In the genomic region with DNA sequence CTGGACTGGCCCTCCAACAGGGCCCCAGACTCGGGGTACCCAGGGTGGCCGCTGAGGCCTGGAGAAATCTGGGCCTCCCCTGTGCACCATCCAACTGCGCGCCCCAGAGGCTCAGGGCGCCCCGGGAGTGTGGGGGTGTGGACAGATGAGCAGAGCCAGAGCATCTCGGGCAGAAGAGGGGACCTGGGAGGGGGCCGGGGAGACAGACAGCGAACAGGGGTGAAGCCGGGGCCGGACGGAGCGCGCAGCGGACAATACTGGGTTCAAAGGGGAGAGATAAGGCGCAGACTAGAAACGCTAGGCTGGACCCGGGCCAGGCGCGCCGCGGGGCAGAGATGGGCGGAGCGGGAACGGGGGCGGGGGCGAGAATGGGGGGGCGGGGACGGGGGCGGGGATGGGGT, we compare ENCODE assay signal across 9 cellular contexts. TPM values are rescaled to one million over a fixed set of nuclear protein-coding genes. Genes with fewer than 3 reads are reported as not detected.
DNase-seq lines count a peak whose midpoint lies in the region; ATAC-seq and TF ChIP-seq lines count a peak whose summit lies in the region.
"Had no signal": no experiment of that assay in that cellular context is flagged by ENCODE, and none has a peak within 500 bp of the region (broad histone marks: within the 10 kb centered on the region; RNA-seq: fewer than 3 reads in every experiment).

No MANE protein-coding gene starts in this region.

- ATAC-seq in HG02678 (IDR thresholded peaks at IDR 0.05; ENCODE audit: unreplicated experiment) (peak; percentile 42), gastrocnemius medialis (peak; percentile 8 to 30)

- intact Hi-C loops in left ventricle myocardium inferior (cut with micrococcal nuclease) (no loop called here), gastrocnemius medialis (cut with DNase I; ENCODE audit: low total_unique reads) (loop anchor here (1.0 kb wide), 1 partner anchor 43 kb away; no protein-coding TSS in a partner anchor)

- in situ Hi-C loops in gastrocnemius medialis (cut with MboI; ENCODE audit: low sequenced_read_pairs in 4 of 4), result no loop called here

- DNase-seq in GM12865 (ENCODE audit: low read depth) (no peak), left ventricle myocardium inferior (peak; percentile 75), gastrocnemius medialis (no peak), NCI-H1436 treated with DMSO at 0.1 percent for 48 hours (lab: John Stamatoyannopoulos, UW) (no peak), NCI-H2171 (lab: John Stamatoyannopoulos, UW) (no peak), NCI-H1436 (lab: John Stamatoyannopoulos, UW) (no peak)

- H3K27me3 ChIP-seq in left ventricle myocardium inferior (ENCODE audit: low read depth) (peaks cover 20% of the 10 kb centered on the region), gastrocnemius medialis (peaks cover 7 to 14% (median 10%) of the 10 kb centered on the region in 3 donors)

- H3K4me3 ChIP-seq in GM12865 (ENCODE audit: low read depth, low read length), result peak overlapping the region; percentile 50
- H3K4me3 ChIP-seq in left ventricle myocardium inferior, result peak overlapping the region; percentile 89
- H3K4me3 ChIP-seq in gastrocnemius medialis, result peak overlapping the region; percentile 50 to 63 (median 58)

- H3K27ac ChIP-seq in VCaP (peak overlapping the region; percentile 84), left ventricle myocardium inferior (replicated peaks) (peak overlapping the region; percentile 82), gastrocnemius medialis (peak overlapping the region in 1 of 4 donors; percentile 21)

- H3K36me3 ChIP-seq in left ventricle myocardium inferior (no peaks in the 10 kb centered on the region), gastrocnemius medialis (no peaks in the 10 kb centered on the region)

- no peaks in the 10 kb centered on the region for H3K9me3 ChIP-seq in left ventricle myocardium inferior (replicated peaks)
- H3K9me3 ChIP-seq in gastrocnemius medialis, result no peaks in the 10 kb centered on the region

- TF ChIP-seq CTCF in GM12865 (IDR thresholded peaks at IDR 0.05; ENCODE audit: insufficient read depth, low read depth, low read length, missing control alignments) (no peak), VCaP (conservative IDR thresholded peaks at IDR 0.05) (no peak), left ventricle myocardium inferior (IDR thresholded peaks at IDR 0.05; ENCODE audit: borderline replicate concordance) (no peak), gastrocnemius medialis (IDR thresholded peaks at IDR 0.05 in 4 of 5, conservative IDR thresholded peaks at IDR 0.05 in 1 of 5) (no peak)

- peaks cover 26% of the 10 kb centered on the region for H3K4me1 ChIP-seq in left ventricle myocardium inferior
- no peaks in the 10 kb centered on the region for H3K4me1 ChIP-seq in gastrocnemius medialis

- TF ChIP-seq POLR2A in gastrocnemius medialis (IDR thresholded peaks at IDR 0.05), result no peak

RNA-seq across cellular contexts. Expression of gene CERS4, which starts 0.5 kb away (rescaled TPM):
- total RNA-seq in left ventricle myocardium inferior (16.5 TPM), gastrocnemius medialis (1 to 10 TPM; 2.1 to 4.0 (median 2.7) TPM)

RNA-seq across cellular contexts. Expression of gene FBN3, which starts 59.3 kb away (rescaled TPM):
- not detected for total RNA-seq in left ventricle myocardium inferior
- total RNA-seq in gastrocnemius medialis, result under 1 TPM in 1 of 4 donors, not detected in 3; 0.15 TPM
- total RNA-seq: M059J had no signal
